In the genomic region with DNA sequence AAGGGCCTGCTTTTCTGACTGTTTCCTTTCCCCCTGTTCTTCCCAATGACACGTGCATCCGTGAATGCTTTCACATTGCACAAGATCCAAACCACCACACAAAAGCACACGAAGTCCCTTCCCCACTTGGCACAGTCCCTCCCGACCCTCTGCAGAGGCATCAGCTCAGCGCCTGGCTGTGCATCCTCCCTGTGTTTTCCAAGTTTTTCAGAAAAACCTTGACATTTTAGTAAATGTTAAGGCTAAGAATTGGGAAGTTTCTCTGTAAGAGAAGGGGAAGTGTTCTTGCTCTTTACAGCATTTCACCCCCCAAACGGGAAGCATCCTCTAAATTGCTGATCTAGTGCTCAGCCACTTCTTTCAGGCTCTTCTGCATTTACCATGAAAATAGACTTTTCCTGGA, we compare ENCODE assay signal across 16 cellular contexts.
DNase-seq lines count a peak whose midpoint lies in the region; ATAC-seq and TF ChIP-seq lines count a peak whose summit lies in the region.
"Had no signal": no experiment of that assay in that cellular context is flagged by ENCODE, and none has a peak within 500 bp of the region (broad histone marks: within the 10 kb centered on the region; RNA-seq: fewer than 3 reads in every experiment).

No MANE protein-coding gene starts in this region.

- CTCF ChIA-PET in CD4-positive, alpha-beta T cell (lab: Charles Lee): no interaction called here
- CTCF ChIA-PET in SK-N-SH (lab: Yijun Ruan, JAX): no interaction called here

- H3K4me1 ChIP-seq in ovary (ENCODE audit: insufficient read depth): peaks cover 7% of the 10 kb centered on the region
- no peaks in the 10 kb centered on the region for H3K4me1 ChIP-seq in psoas muscle
- H3K4me1 ChIP-seq in SK-N-SH (ENCODE audit: control insufficient read depth in 1 of 2, insufficient read depth in 2 of 2, low read depth in 1 of 2, low read length in 1 of 2): no peaks in the 10 kb centered on the region
- H3K4me1 ChIP-seq: esophagus muscularis mucosa, prostate gland had no signal

- no peak for TF ChIP-seq POLR2A in NB4 (IDR thresholded peaks at IDR 0.05; ENCODE audit: extremely low read depth, insufficient read length)
- TF ChIP-seq POLR2A in ovary (IDR thresholded peaks at IDR 0.05): no peak

- H3K4me3 ChIP-seq in NB4 (ENCODE audit: low read depth, low read length): no peak overlapping the region
- no peak overlapping the region for H3K4me3 ChIP-seq in fibroblast of pulmonary artery (replicated peaks; ENCODE audit: low read depth, low read length)
- no peak overlapping the region for H3K4me3 ChIP-seq in ovary
- no peak overlapping the region for H3K4me3 ChIP-seq in psoas muscle
- no peak overlapping the region for H3K4me3 ChIP-seq in SK-N-SH (ENCODE audit: low read depth in 2 of 2, low read length in 1 of 2)
- H3K4me3 ChIP-seq: esophagus muscularis mucosa, prostate gland had no signal

- H3K36me3 ChIP-seq in ovary (no peaks in the 10 kb centered on the region), psoas muscle (ENCODE audit: insufficient read depth in 1 of 2, low read depth in 1 of 2) (no peaks in the 10 kb centered on the region), SK-N-SH (replicated peaks in 1 of 2; ENCODE audit: control insufficient read depth in 1 of 2, insufficient read depth in 2 of 2, low read length in 1 of 2) (no peaks in the 10 kb centered on the region)
- H3K36me3 ChIP-seq: esophagus muscularis mucosa, prostate gland had no signal

- H3K4me1 Mint-ChIP-seq in CD4-positive, alpha-beta T cell (ENCODE audit: low read depth): peaks cover 59% of the 10 kb centered on the region

- H3K27ac Mint-ChIP-seq in CD4-positive, alpha-beta T cell: peak overlapping the region; percentile 47

- H3F3A ChIP-seq in SK-N-SH (replicated peaks; ENCODE audit: insufficient read depth): no peaks in the 10 kb centered on the region

- no peaks in the 10 kb centered on the region for H3K9me3 ChIP-seq in CD4-positive, alpha-beta T cell (ENCODE audit: control insufficient read depth, low read length)
- H3K9me3 ChIP-seq in ovary: no peaks in the 10 kb centered on the region
- no peaks in the 10 kb centered on the region for H3K9me3 ChIP-seq in psoas muscle
- H3K9me3 ChIP-seq in SK-N-SH: no peaks in the 10 kb centered on the region
- H3K9me3 ChIP-seq: esophagus muscularis mucosa, prostate gland had no signal

- no peak for TF ChIP-seq CTCF in CD4-positive, alpha-beta T cell (IDR thresholded peaks at IDR 0.05)
- TF ChIP-seq CTCF in NB4 (IDR thresholded peaks at IDR 0.05; ENCODE audit: low read depth, low read length) (no peak), fibroblast of pulmonary artery (IDR thresholded peaks at IDR 0.05; ENCODE audit: low read length, missing control alignments) (no peak), ovary (IDR thresholded peaks at IDR 0.05) (no peak), psoas muscle (IDR thresholded peaks at IDR 0.05) (no peak), SK-N-SH (IDR thresholded peaks at IDR 0.05) (no peak)

- intact Hi-C loops in CD4-positive, alpha-beta T cell (cut with DNase I, micrococcal nuclease): no loop called here
- intact Hi-C loops in ovary (cut with DNase I) (no loop called here), psoas muscle (cut with DNase I) (no loop called here)

- peak in 1 of 10 experiments; percentile 6 for DNase-seq in CD4-positive, alpha-beta T cell
- peak; percentile 49 for DNase-seq in NB4 (ENCODE audit: low read depth)
- DNase-seq in fibroblast of pulmonary artery (ENCODE audit: low read depth): peak; percentile 8
- DNase-seq in ovary: peak; percentile 66 to 82 (median 72)
- DNase-seq in NCI-H524 treated with DMSO at 0.1 percent for 48 hours (lab: John Stamatoyannopoulos, UW): no peak
- no peak for DNase-seq in T-helper 9 cell
- no peak for DNase-seq in psoas muscle
- no peak for DNase-seq in SK-N-SH
- DNase-seq: activated CD8-positive, alpha-beta memory T cell treated with anti-CD3 and anti-CD28 coated beads for 24 hours; NCI-H1417 treated with DMSO at 0.1 percent for 48 hours; NCI-H446 treated with DMSO at 0.1 percent for 48 hours; stimulated activated CD4-positive, alpha-beta T cell treated with anti-CD3 and anti-CD28 coated beads, Interleukin-2, amount 100 ng/mL, for 48 hours; stimulated activated naive CD4-positive, alpha-beta T cell had no signal

- no peak for ATAC-seq in CD4-positive, alpha-beta T cell (ENCODE audit: poor library complexity)
- ATAC-seq in psoas muscle: no peak

- no peaks in the 10 kb centered on the region for H3K27me3 ChIP-seq in CD4-positive, alpha-beta T cell (ENCODE audit: control insufficient read depth, insufficient read depth, low read length)
- no peaks in the 10 kb centered on the region for H3K27me3 ChIP-seq in ovary
- H3K27me3 ChIP-seq in psoas muscle (ENCODE audit: insufficient read depth in 3 of 3, low read length in 2 of 3): peaks cover 0 to 2% (median 0%) of the 10 kb centered on the region in 3 donors
- H3K27me3 ChIP-seq in SK-N-SH (ENCODE audit: insufficient read depth): no peaks in the 10 kb centered on the region; the same call in 1 of the 2 replicates
- H3K27me3 ChIP-seq: esophagus muscularis mucosa had no signal

- H3K4me2 ChIP-seq in SK-N-SH: no peak overlapping the region

- H3K9ac ChIP-seq in SK-N-SH: no peak overlapping the region

- TF ChIP-seq RAD21 in SK-N-SH (IDR thresholded peaks at IDR 0.05; ENCODE audit: low read length): no peak

- no peaks in the 10 kb centered on the region for H3K27me3 Mint-ChIP-seq in CD4-positive, alpha-beta T cell
- H3K27me3 Mint-ChIP-seq: activated naive CD4-positive, alpha-beta T cell treated with anti-CD3 and anti-CD28 coated beads, Interleukin-2, amount 50 U/mL, for 24 hours had no signal

- peaks cover 40% of the 10 kb centered on the region for H3K36me3 Mint-ChIP-seq in CD4-positive, alpha-beta T cell (ENCODE audit: low read depth)

- no peaks in the 10 kb centered on the region for H3K79me2 ChIP-seq in SK-N-SH (ENCODE audit: insufficient read depth)

- no peaks in the 10 kb centered on the region for H4K20me1 ChIP-seq in SK-N-SH (ENCODE audit: insufficient read depth)

- H2AFZ ChIP-seq in SK-N-SH (ENCODE audit: low read depth): no peak overlapping the region

- H3K27ac ChIP-seq in CD4-positive, alpha-beta T cell (ENCODE audit: low read depth, low read length): no peak overlapping the region
- peak overlapping the region; percentile 20 to 67 for H3K27ac ChIP-seq in ovary
- H3K27ac ChIP-seq in psoas muscle: no peak overlapping the region
- H3K27ac ChIP-seq in SK-N-SH (ENCODE audit: low read depth in 2 of 2, low read length in 1 of 2): no peak overlapping the region
- H3K27ac ChIP-seq: prostate gland had no signal

- 3 to 13% (median 4%) methylated on average over 6 of the region's 6 CpGs for WGBS in ovary, 3 donors
- WGBS in psoas muscle, 3 donors: 33 to 47% (median 33%) methylated on average over 6 of the region's 6 CpGs
- 41% methylated on average over 6 of the region's 6 CpGs for WGBS in SK-N-SH (ENCODE audit: low lambda C conversion rate)

- POLR2A ChIA-PET in CD4-positive, alpha-beta T cell (lab: Charles Lee): no interaction called here
- POLR2A ChIA-PET in SK-N-SH (lab: Yijun Ruan, JAX): no interaction called here

- no peaks in the 10 kb centered on the region for H3K9me2 ChIP-seq in SK-N-SH

- H3K9me3 Mint-ChIP-seq in CD4-positive, alpha-beta T cell: no peaks in the 10 kb centered on the region
- H3K9me3 Mint-ChIP-seq: activated naive CD4-positive, alpha-beta T cell treated with anti-CD3 and anti-CD28 coated beads, Interleukin-2, amount 50 U/mL, for 24 hours had no signal

- H3K4me3 Mint-ChIP-seq in CD4-positive, alpha-beta T cell: peak overlapping the region; percentile 13
- H3K4me3 Mint-ChIP-seq: activated naive CD4-positive, alpha-beta T cell treated with anti-CD3 and anti-CD28 coated beads, Interleukin-2, amount 50 U/mL, for 24 hours had no signal

- no peak for TF ChIP-seq EP300 in ovary (IDR thresholded peaks at IDR 0.05)
- TF ChIP-seq EP300 in SK-N-SH (IDR thresholded peaks at IDR 0.05; ENCODE audit: borderline replicate concordance in 1 of 2, low read depth in 1 of 2, low read length in 1 of 2): no peak

TF ChIP-seq in SK-N-SH, 30 proteins besides CTCF, POLR2A, EP300 and RAD21:
- TF ChIP-seq, protein P1, sequence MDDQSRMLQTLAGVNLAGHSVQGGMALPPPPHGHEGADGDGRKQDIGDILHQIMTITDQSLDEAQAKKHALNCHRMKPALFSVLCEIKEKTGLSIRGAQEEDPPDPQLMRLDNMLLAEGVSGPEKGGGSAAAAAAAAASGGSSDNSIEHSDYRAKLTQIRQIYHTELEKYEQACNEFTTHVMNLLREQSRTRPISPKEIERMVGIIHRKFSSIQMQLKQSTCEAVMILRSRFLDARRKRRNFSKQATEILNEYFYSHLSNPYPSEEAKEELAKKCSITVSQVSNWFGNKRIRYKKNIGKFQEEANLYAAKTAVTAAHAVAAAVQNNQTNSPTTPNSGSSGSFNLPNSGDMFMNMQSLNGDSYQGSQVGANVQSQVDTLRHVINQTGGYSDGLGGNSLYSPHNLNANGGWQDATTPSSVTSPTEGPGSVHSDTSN (IDR thresholded peaks at IDR 0.05): no peak

Comparison
In these comparisons a context has a peak if more than half of its experiments do, and no peak if none do; other contexts are left out.
1. DNase-seq: peak in NB4 (single experiment), fibroblast of pulmonary artery (single experiment) and ovary (5 of 5); none in NCI-H524 treated with DMSO at 0.1 percent for 48 hours (single experiment), T-helper 9 cell (single experiment), psoas muscle (0 of 2) and SK-N-SH (single experiment).
2. H3K27ac ChIP-seq: peak in ovary (2 of 2); none in CD4-positive, alpha-beta T cell (single experiment), psoas muscle (single experiment) and SK-N-SH (0 of 2).